ENCODE assay signal across 28 cellular contexts in the genomic region with DNA sequence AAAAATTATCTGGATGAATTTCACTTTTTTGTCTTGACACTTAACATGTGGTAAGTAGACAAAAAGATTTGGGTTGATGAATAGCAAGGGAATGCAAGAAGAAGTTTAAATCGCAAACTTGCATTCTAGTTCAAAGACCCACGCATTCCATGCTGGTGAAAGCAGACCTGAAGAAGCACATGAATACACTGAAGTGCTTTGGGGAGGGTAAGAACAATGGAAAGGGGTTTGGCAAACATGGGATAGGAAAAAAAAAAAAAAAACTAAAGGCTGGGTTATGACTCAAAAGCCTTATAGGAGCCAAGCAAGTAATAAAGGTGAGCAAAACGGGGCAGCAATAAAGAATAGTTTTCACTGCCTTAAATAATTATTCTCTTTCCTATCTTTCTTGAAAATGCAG.
"Had no signal": no experiment of that assay in that cellular context is flagged by ENCODE, and none has a peak within 500 bp of the region (broad histone marks: within the 10 kb centered on the region; RNA-seq: fewer than 3 reads in every experiment).

No MANE protein-coding gene starts in this region.

- H3K27ac ChIP-seq: gastrocnemius medialis, lower lobe of right lung, parathyroid adenoma, right lobe of liver, suprapubic skin, tibial nerve had no signal

- H3K4me1 Mint-ChIP-seq: activated naive CD8-positive, alpha-beta T cell treated with anti-CD3 and anti-CD28 coated beads for 36 hours; brain; naive B cell; stimulated activated effector memory CD8-positive, alpha-beta T cell treated with anti-CD3 and anti-CD28 coated beads, Interleukin-12 subunit alpha, Interleukin-12 subunit beta, amount 100 ng/mL, for 72 hours; stimulated activated naive CD8-positive, alpha-beta T cell treated with anti-CD3 and anti-CD28 coated beads, Interleukin-15, amount 100 ng/mL, for 72 hours; T-helper 17 cell had no signal

- DNase-seq: activated CD4-positive, alpha-beta memory T cell treated with anti-CD3 and anti-CD28 coated beads for 36 hours; activated CD4-positive, alpha-beta T cell treated with anti-CD3 and anti-CD28 coated beads for 48 hours; activated naive CD4-positive, alpha-beta T cell treated with Interleukin-2 at 50 U/mL for 16 hours; activated naive CD8-positive, alpha-beta T cell treated with anti-CD3 and anti-CD28 coated beads for 36 hours; activated T-cell treated with anti-CD3 and anti-CD28 coated beads, Interleukin-2, amount 50 U/mL, for 48 hours; amniotic stem cell; caudate nucleus; dermis blood vessel endothelial cell; effector CD8-positive, alpha-beta T cell; gastrocnemius medialis; head of caudate nucleus; islet precursor cell; lower lobe of right lung; naive B cell; nucleus accumbens; right lobe of liver; small intestine; stimulated activated CD4-positive, alpha-beta T cell treated with anti-CD3 and anti-CD28 coated beads, Interleukin-2, amount 100 ng/mL, for 24 hours; stimulated activated naive CD8-positive, alpha-beta T cell treated with anti-CD3 and anti-CD28 coated beads, Interleukin-15, amount 100 ng/mL, for 72 hours; T-helper 17 cell had no signal

- H3K27ac Mint-ChIP-seq: activated CD4-positive, alpha-beta memory T cell treated with anti-CD3 and anti-CD28 coated beads for 36 hours; activated naive CD8-positive, alpha-beta T cell treated with anti-CD3 and anti-CD28 coated beads for 36 hours; brain; stimulated activated effector memory CD8-positive, alpha-beta T cell treated with anti-CD3 and anti-CD28 coated beads, Interleukin-12 subunit alpha, Interleukin-12 subunit beta, amount 100 ng/mL, for 72 hours; stimulated activated naive CD8-positive, alpha-beta T cell treated with anti-CD3 and anti-CD28 coated beads, Interleukin-15, amount 100 ng/mL, for 72 hours; T-helper 17 cell had no signal

- H3K9me3 ChIP-seq: gastrocnemius medialis, lower lobe of right lung, right lobe of liver, suprapubic skin, tibial nerve had no signal

- H3K27me3 Mint-ChIP-seq: brain had no signal

- H3K9me3 Mint-ChIP-seq: activated CD4-positive, alpha-beta memory T cell treated with anti-CD3 and anti-CD28 coated beads for 36 hours; activated naive CD8-positive, alpha-beta T cell treated with anti-CD3 and anti-CD28 coated beads for 36 hours; brain; stimulated activated effector memory CD8-positive, alpha-beta T cell treated with anti-CD3 and anti-CD28 coated beads, Interleukin-12 subunit alpha, Interleukin-12 subunit beta, amount 100 ng/mL, for 72 hours; stimulated activated naive CD8-positive, alpha-beta T cell treated with anti-CD3 and anti-CD28 coated beads, Interleukin-15, amount 100 ng/mL, for 72 hours had no signal

- FAIRE-seq: endothelial cell of umbilical vein, small intestine had no signal

- ATAC-seq: esophagus mucosa; gastrocnemius medialis; left lobe of liver; lower lobe of right lung; right lobe of liver; stimulated activated effector memory CD8-positive, alpha-beta T cell treated with anti-CD3 and anti-CD28 coated beads, Interleukin-12 subunit alpha, Interleukin-12 subunit beta, amount 100 ng/mL, for 72 hours; stimulated activated naive CD8-positive, alpha-beta T cell treated with anti-CD3 and anti-CD28 coated beads, Interleukin-15, amount 100 ng/mL, for 72 hours; T-helper 17 cell had no signal

- H3K27me3 ChIP-seq: gastrocnemius medialis, right lobe of liver, suprapubic skin, tibial nerve had no signal

- H3K36me3 Mint-ChIP-seq: activated CD4-positive, alpha-beta memory T cell treated with anti-CD3 and anti-CD28 coated beads for 36 hours; activated naive CD8-positive, alpha-beta T cell treated with anti-CD3 and anti-CD28 coated beads for 36 hours; brain; naive B cell; stimulated activated effector memory CD8-positive, alpha-beta T cell treated with anti-CD3 and anti-CD28 coated beads, Interleukin-12 subunit alpha, Interleukin-12 subunit beta, amount 100 ng/mL, for 72 hours had no signal

- H3K4me3 Mint-ChIP-seq: activated CD4-positive, alpha-beta memory T cell treated with anti-CD3 and anti-CD28 coated beads for 36 hours; activated naive CD8-positive, alpha-beta T cell treated with anti-CD3 and anti-CD28 coated beads for 36 hours; brain; naive B cell; stimulated activated effector memory CD8-positive, alpha-beta T cell treated with anti-CD3 and anti-CD28 coated beads, Interleukin-12 subunit alpha, Interleukin-12 subunit beta, amount 100 ng/mL, for 72 hours; stimulated activated naive CD8-positive, alpha-beta T cell treated with anti-CD3 and anti-CD28 coated beads, Interleukin-15, amount 100 ng/mL, for 72 hours; T-helper 17 cell had no signal

- H3K4me1 ChIP-seq: gastrocnemius medialis, lower lobe of right lung, parathyroid adenoma, right lobe of liver, suprapubic skin, tibial nerve had no signal

- H3K4me3 ChIP-seq: gastrocnemius medialis, lower lobe of right lung, right lobe of liver, suprapubic skin, tibial nerve had no signal

- H3K36me3 ChIP-seq: gastrocnemius medialis, lower lobe of right lung, right lobe of liver, suprapubic skin, tibial nerve had no signal
